In genomic region chr11:59614277-59615131, GRCh38 we compare ENCODE assay signal across 8 cellular contexts. TPM values are rescaled to one million over a fixed set of nuclear protein-coding genes. Genes with fewer than 3 reads are reported as not detected.
DNase-seq lines count a peak whose midpoint lies in the region; ATAC-seq, FAIRE-seq and TF ChIP-seq lines count a peak whose summit lies in the region.

No MANE protein-coding gene starts in this region.

- dilution Hi-C loops in endothelial cell of umbilical vein (cut with MboI; ENCODE audit: extremely low pct_ligation_motif_present, low sequenced_read_pairs), result no loop called here

- no peaks in the 10 kb centered on the region for H3K9me3 ChIP-seq in DOHH2 (ENCODE audit: control insufficient read depth, insufficient read depth, low read length)
- H3K9me3 ChIP-seq in OCI-LY1 (ENCODE audit: low read length), result no peaks in the 10 kb centered on the region
- H3K9me3 ChIP-seq in endothelial cell of umbilical vein (replicated peaks; ENCODE audit: control insufficient read depth, insufficient read depth, low read length), result no peaks in the 10 kb centered on the region

- H3K4me2 ChIP-seq in DOHH2 (ENCODE audit: low read length) (peak overlapping the region; percentile 91), OCI-LY1 (ENCODE audit: low read length) (peak overlapping the region; percentile 87), endothelial cell of umbilical vein (ENCODE audit: insufficient read depth, low read length) (peak overlapping the region; percentile 80)

- H3K4me3 Mint-ChIP-seq in osteocyte (ENCODE audit: unreplicated experiment), result peak overlapping the region; percentile 94

- H3K9me2 ChIP-seq in DOHH2 (replicated peaks; ENCODE audit: control insufficient read depth, low read length) (no peaks in the 10 kb centered on the region), OCI-LY1 (ENCODE audit: low read depth, low read length) (no peaks in the 10 kb centered on the region)

- DNase-seq in endothelial cell of umbilical vein (ENCODE audit: low read depth, low spot score) (peak; percentile 26), osteocyte (ENCODE audit: extremely low spot score, unreplicated experiment) (no peak), inferior parietal cortex (ENCODE audit: extremely low spot score) (no peak), HT-29 (ENCODE audit: low spot score) (no peak)

- no peaks in the 10 kb centered on the region for H3K27me3 Mint-ChIP-seq in osteocyte (ENCODE audit: unreplicated experiment)

- TSS peak; percentile 24 for BruUV-seq in endothelial cell of umbilical vein (replicated peaks; lab: Mats Ljungman, UMichigan)

- H3F3A ChIP-seq in DOHH2 (ENCODE audit: control insufficient read depth, insufficient read depth), result no peaks in the 10 kb centered on the region
- H3F3A ChIP-seq in OCI-LY1 (ENCODE audit: insufficient read depth, low read length), result no peaks in the 10 kb centered on the region

- TF ChIP-seq CTCF in DOHH2 (IDR thresholded peaks at IDR 0.05; ENCODE audit: low read depth, low read length, poor library complexity, severe bottlenecking) (no peak), OCI-LY1 (IDR thresholded peaks at IDR 0.05; ENCODE audit: low read length) (no peak), endothelial cell of umbilical vein (IDR thresholded peaks at IDR 0.05; ENCODE audit: extremely low read depth in 1 of 2, insufficient read depth in 1 of 2, low read depth in 1 of 2, low read length in 2 of 2) (no peak), osteocyte (IDR thresholded peaks at IDR 0.05) (no peak)

- peaks cover 40% of the 10 kb centered on the region for H3K4me1 ChIP-seq in DOHH2 (ENCODE audit: control insufficient read depth, low read length)
- H3K4me1 ChIP-seq in OCI-LY1 (ENCODE audit: insufficient read depth, low read length, severe bottlenecking), result peaks cover 40% of the 10 kb centered on the region
- peaks cover 17% of the 10 kb centered on the region for H3K4me1 ChIP-seq in endothelial cell of umbilical vein (ENCODE audit: control insufficient read depth, extremely low read depth, insufficient read depth, low read length)

- H3K27ac ChIP-seq in DOHH2 (ENCODE audit: low read depth, low read length) (no peak overlapping the region), OCI-LY1 (ENCODE audit: low read depth, low read length, poor library complexity, severe bottlenecking) (no peak overlapping the region), endothelial cell of umbilical vein (ENCODE audit: insufficient read depth, low read depth, low read length) (peak overlapping the region; percentile 48)

- H3K27me3 ChIP-seq in DOHH2 (ENCODE audit: control insufficient read depth, low read length) (no peaks in the 10 kb centered on the region), OCI-LY1 (ENCODE audit: insufficient read depth, low read length) (no peaks in the 10 kb centered on the region), endothelial cell of umbilical vein (ENCODE audit: control insufficient read depth in 2 of 2, insufficient read depth in 2 of 2, low read length in 2 of 2) (no peaks in the 10 kb centered on the region)

- peak overlapping the region; percentile 71 for H3K9ac ChIP-seq in OCI-LY1 (ENCODE audit: low read length)
- peak overlapping the region; percentile 79 for H3K9ac ChIP-seq in endothelial cell of umbilical vein (replicated peaks; ENCODE audit: extremely low read depth, insufficient read depth, low read length)

- CTCF ChIA-PET in endothelial cell of umbilical vein (lab: Charles Lee), result interaction anchor here (0.6 to 1.0 kb wide), 2 partner anchors 77 to 186 kb away, joined by 3 read pairs; no protein-coding TSS in a partner anchor

- no peak for TF ChIP-seq POLR2A in endothelial cell of umbilical vein (IDR thresholded peaks at IDR 0.05; ENCODE audit: low read depth, low read length)

- ATAC-seq in HG03571 (IDR thresholded peaks at IDR 0.05; ENCODE audit: unreplicated experiment), result no peak
- ATAC-seq in GM19351 (IDR thresholded peaks at IDR 0.05; ENCODE audit: unreplicated experiment), result no peak

- H4K20me1 ChIP-seq in DOHH2 (ENCODE audit: control insufficient read depth, insufficient read depth, low read depth, low read length) (peaks cover 22% of the 10 kb centered on the region), OCI-LY1 (ENCODE audit: insufficient read depth, low read length) (no peaks in the 10 kb centered on the region), endothelial cell of umbilical vein (replicated peaks; ENCODE audit: control insufficient read depth, extremely low read depth, insufficient read depth, low read length) (no peaks in the 10 kb centered on the region)

- peaks cover 51% of the 10 kb centered on the region for H3K79me2 ChIP-seq in DOHH2 (ENCODE audit: control insufficient read depth, low read length)
- peaks cover 30% of the 10 kb centered on the region for H3K79me2 ChIP-seq in OCI-LY1 (ENCODE audit: insufficient read depth, low read length)
- peaks cover 45% of the 10 kb centered on the region for H3K79me2 ChIP-seq in endothelial cell of umbilical vein (ENCODE audit: control insufficient read depth, insufficient read depth, low read length)

- H3K4me1 Mint-ChIP-seq in osteocyte (ENCODE audit: unreplicated experiment), result peaks cover 41% of the 10 kb centered on the region

- peaks cover 46% of the 10 kb centered on the region for H3K36me3 ChIP-seq in DOHH2 (ENCODE audit: control insufficient read depth, low read length)
- H3K36me3 ChIP-seq in OCI-LY1 (ENCODE audit: insufficient read depth, low read length), result peaks cover 22% of the 10 kb centered on the region
- peaks cover 4 to 7% of the 10 kb centered on the region in 2 experiments for H3K36me3 ChIP-seq in endothelial cell of umbilical vein (ENCODE audit: control insufficient read depth in 2 of 2, extremely low read depth in 1 of 2, insufficient read depth in 2 of 2, low read length in 2 of 2)

- H3K9me1 ChIP-seq in endothelial cell of umbilical vein (replicated peaks; ENCODE audit: control insufficient read depth, extremely low read depth, insufficient read depth, low read length), result no peaks in the 10 kb centered on the region

- no peaks in the 10 kb centered on the region for H3K9me3 Mint-ChIP-seq in osteocyte (ENCODE audit: unreplicated experiment)

- POLR2A ChIA-PET in endothelial cell of umbilical vein (lab: Charles Lee), result no interaction called here

- peaks cover 6% of the 10 kb centered on the region for H3K36me3 Mint-ChIP-seq in osteocyte (ENCODE audit: unreplicated experiment)

- intact Hi-C loops in endothelial cell of umbilical vein (cut with micrococcal nuclease), result loop anchor here (2.0 kb wide), 2 partner anchors 64 to 78 kb away; no protein-coding TSS in a partner anchor

- H3K27ac Mint-ChIP-seq in osteocyte (ENCODE audit: unreplicated experiment), result peak overlapping the region; percentile 94

- no peak overlapping the region for H2AFZ ChIP-seq in OCI-LY1 (ENCODE audit: low read length)
- H2AFZ ChIP-seq in endothelial cell of umbilical vein (ENCODE audit: low read depth, low read length), result peak overlapping the region; percentile 5

- H3K4me3 ChIP-seq in DOHH2 (ENCODE audit: low read length), result peak overlapping the region; percentile 85
- peak overlapping the region; percentile 72 for H3K4me3 ChIP-seq in OCI-LY1 (ENCODE audit: low read depth, low read length, poor library complexity, severe bottlenecking)
- H3K4me3 ChIP-seq in endothelial cell of umbilical vein (replicated peaks in 1 of 3; ENCODE audit: insufficient read depth in 1 of 3, low read depth in 1 of 3, low read length in 3 of 3), result peak overlapping the region; percentile 74 to 90 (median 81)

- FAIRE-seq in endothelial cell of umbilical vein (lab: Jason Lieb, UNC), result no peak

TF ChIP-seq in endothelial cell of umbilical vein, 7 proteins besides CTCF, POLR2A, EP300 and RAD21:
- TF ChIP-seq POLR2AphosphoS5 (IDR thresholded peaks at IDR 0.05; ENCODE audit: insufficient read depth, low read depth, low read length), result no peak
- TF ChIP-seq GATA2 (IDR thresholded peaks at IDR 0.05; ENCODE audit: insufficient read depth, insufficient read length, low read depth, low read length), result no peak
- TF ChIP-seq MAX (IDR thresholded peaks at IDR 0.05; ENCODE audit: insufficient read depth, insufficient read length), result no peak
- TF ChIP-seq MYC (IDR thresholded peaks at IDR 0.05; ENCODE audit: low read depth, low read length), result no peak
- TF ChIP-seq FOS (IDR thresholded peaks at IDR 0.05; ENCODE audit: borderline replicate concordance, insufficient read depth, low read length), result no peak
- TF ChIP-seq EZH2 (IDR thresholded peaks at IDR 0.05; ENCODE audit: borderline replicate concordance, low read depth, low read length, severe bottlenecking), result no peak

RNA-seq across cellular contexts. Expression of gene OSBP, which starts 1.1 kb away (rescaled TPM):
- total RNA-seq in endothelial cell of umbilical vein, result 37.5 and 37.9 TPM in 2 replicates
- 10.9 and 14.2 TPM in 2 replicates for polyA plus RNA-seq in endothelial cell of umbilical vein
- polyA plus RNA-seq in endothelial cell of umbilical vein (2011; cell fraction: cytosol; rRNA removed), result 17.2 and 18.1 TPM in 2 replicates
- 37.5 and 42.5 TPM in 2 replicates for polyA plus RNA-seq in endothelial cell of umbilical vein (2011; cell fraction: nucleus; rRNA removed)
- polyA plus RNA-seq in endothelial cell of umbilical vein (2012), result 34.5 and 38.5 TPM in 2 replicates
- 29.9 and 31.6 TPM in 2 replicates for polyA minus RNA-seq in endothelial cell of umbilical vein
- 18.4 TPM for polyA minus RNA-seq in endothelial cell of umbilical vein (2011; cell fraction: cytosol; rRNA and poly(A)+ RNA removed)
- polyA minus RNA-seq in endothelial cell of umbilical vein (2011; cell fraction: nucleus; rRNA and poly(A)+ RNA removed), result 26.0 and 43.4 TPM in 2 replicates
- total RNA-seq in osteocyte, result 45.7 and 46.0 TPM in 2 replicates
- total RNA-seq in HT-29 (2014; rRNA removed; shearing (Covaris generic)), result 22.8 and 29.4 TPM in 2 replicates

RNA-seq across cellular contexts. Expression of gene PATL1, which starts 54.3 kb away (rescaled TPM):
- total RNA-seq in endothelial cell of umbilical vein (33.1 and 38.8 TPM in 2 replicates), osteocyte (39.3 and 40.0 TPM in 2 replicates)
- 33.7 TPM in 2 replicates for polyA plus RNA-seq in endothelial cell of umbilical vein
- 32.5 and 32.8 TPM in 2 replicates for polyA plus RNA-seq in endothelial cell of umbilical vein (2011; cell fraction: cytosol; rRNA removed)
- 29.2 and 35.6 TPM in 2 replicates for polyA plus RNA-seq in endothelial cell of umbilical vein (2011; cell fraction: nucleus; rRNA removed)
- polyA plus RNA-seq in endothelial cell of umbilical vein (2012), result 26.7 and 30.9 TPM in 2 replicates
- polyA minus RNA-seq in endothelial cell of umbilical vein, result 30.1 and 34.5 TPM in 2 replicates
- polyA minus RNA-seq in endothelial cell of umbilical vein (2011; cell fraction: cytosol; rRNA and poly(A)+ RNA removed), result 13.0 TPM
- 12.8 and 25.5 TPM in 2 replicates for polyA minus RNA-seq in endothelial cell of umbilical vein (2011; cell fraction: nucleus; rRNA and poly(A)+ RNA removed)
- 14.6 and 15.6 TPM in 2 replicates for total RNA-seq in HT-29 (2014; rRNA removed; shearing (Covaris generic))
